ENCODE assay signal across 1 cellular context in the genomic region with DNA sequence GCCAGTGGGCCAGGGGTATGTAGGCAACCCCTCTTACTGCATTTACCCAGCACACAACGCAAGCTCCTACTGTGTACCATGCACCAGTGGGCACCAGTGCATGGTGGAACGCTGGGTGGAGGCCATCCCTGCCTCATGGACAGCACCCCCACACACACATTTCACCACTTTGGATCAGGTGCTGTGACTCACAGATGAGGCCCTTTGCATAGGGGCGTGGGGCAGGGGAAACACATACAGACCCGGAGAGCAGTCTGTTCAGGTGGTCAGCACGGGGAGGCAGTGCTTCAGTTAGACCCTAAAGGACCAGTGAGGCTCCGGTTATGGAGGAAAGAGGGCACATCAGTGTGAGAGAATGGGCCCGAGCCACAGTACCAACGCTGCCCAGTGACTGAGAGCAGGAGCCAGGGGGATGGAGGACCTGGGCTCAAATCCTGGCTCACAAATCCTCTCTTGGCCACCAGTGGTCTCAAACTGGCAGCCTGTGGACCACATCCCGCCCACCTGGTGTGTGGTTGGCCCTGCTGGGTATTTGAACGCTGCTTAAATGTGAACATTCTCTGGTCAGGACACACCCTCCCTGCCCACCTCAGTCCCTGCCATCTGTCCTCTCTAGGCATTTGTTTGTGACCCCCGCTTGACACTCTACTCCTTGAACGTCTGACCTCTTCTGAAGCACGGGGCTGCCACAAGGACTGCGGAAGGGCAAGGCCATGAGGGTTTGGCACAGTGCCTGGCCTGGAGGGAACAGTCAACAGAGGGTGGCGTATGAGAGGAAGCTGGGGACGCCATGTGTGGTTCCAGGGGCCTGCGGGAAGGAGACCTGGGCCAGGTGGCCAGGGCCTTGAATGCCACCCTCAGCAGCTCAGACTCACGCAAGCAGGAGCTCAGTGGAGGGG.
TF ChIP-seq lines count a peak whose summit lies in the region.

No MANE protein-coding gene starts in this region.

TF ChIP-seq in HepG2, 621 proteins besides CTCF, POLR2A, EP300 and RAD21 (continued from another document and continues in another):
- TF ChIP-seq SOX6 (IDR thresholded peaks at IDR 0.05), result no peak
- TF ChIP-seq SOX6 (CRISPR knock-in tag; IDR thresholded peaks at IDR 0.05), result 0 out of 2 replicates have a peak, but pooled peaks have one; percentile 16
- TF ChIP-seq RFX3 (CRISPR knock-in tag; IDR thresholded peaks at IDR 0.05), result no peak
- TF ChIP-seq HNF4A (CRISPR knock-in tag; IDR thresholded peaks at IDR 0.05), result peak; percentile 66
- TF ChIP-seq RFXAP (CRISPR knock-in tag; IDR thresholded peaks at IDR 0.05; ENCODE audit: borderline replicate concordance), result no peak
- TF ChIP-seq ZSCAN29 (CRISPR knock-in tag; conservative IDR thresholded peaks at IDR 0.05), result no peak
- TF ChIP-seq FOSL1 (CRISPR knock-in tag; IDR thresholded peaks at IDR 0.05; ENCODE audit: borderline replicate concordance), result no peak
- peak; percentile 73 for TF ChIP-seq ZNF687 (CRISPR knock-in tag; IDR thresholded peaks at IDR 0.05)
- TF ChIP-seq SKIL (CRISPR knock-in tag; IDR thresholded peaks at IDR 0.05; ENCODE audit: borderline replicate concordance), result peak; percentile 63; the same call in 1 of the 2 replicates
- no peak for TF ChIP-seq ZFP82 (CRISPR knock-in tag; IDR thresholded peaks at IDR 0.05; ENCODE audit: borderline replicate concordance)
- TF ChIP-seq ZNF816 (CRISPR knock-in tag; IDR thresholded peaks at IDR 0.05; ENCODE audit: borderline replicate concordance), result no peak
- no peak for TF ChIP-seq ZNF34 (CRISPR knock-in tag; IDR thresholded peaks at IDR 0.05; ENCODE audit: borderline replicate concordance)
- TF ChIP-seq CBX2 (IDR thresholded peaks at IDR 0.05; ENCODE audit: low read depth, low read length), result no peak
- TF ChIP-seq CBX2 (CRISPR knock-in tag; IDR thresholded peaks at IDR 0.05; ENCODE audit: low read depth), result no peak
- 0 out of 2 replicates have a peak, but pooled peaks have one; percentile 45 for TF ChIP-seq ZBTB4 (CRISPR knock-in tag; IDR thresholded peaks at IDR 0.05; ENCODE audit: borderline replicate concordance)
- no peak for TF ChIP-seq ZNF572 (CRISPR knock-in tag; IDR thresholded peaks at IDR 0.05)
- no peak for TF ChIP-seq ZFP1 (CRISPR knock-in tag; IDR thresholded peaks at IDR 0.05)
- no peak for TF ChIP-seq TEAD3 (CRISPR knock-in tag; optimal IDR thresholded peaks at IDR 0.05; ENCODE audit: borderline replicate concordance)
- no peak for TF ChIP-seq ZFP90 (CRISPR knock-in tag; IDR thresholded peaks at IDR 0.05; ENCODE audit: borderline replicate concordance)
- TF ChIP-seq SIN3B (IDR thresholded peaks at IDR 0.05; ENCODE audit: low read length), result no peak
- TF ChIP-seq XBP1 (CRISPR knock-in tag; IDR thresholded peaks at IDR 0.05), result no peak
- no peak for TF ChIP-seq SMYD3 (CRISPR knock-in tag; IDR thresholded peaks at IDR 0.05)
- no peak for TF ChIP-seq ZNF740 (CRISPR knock-in tag; IDR thresholded peaks at IDR 0.05)
- TF ChIP-seq PITX1 (CRISPR knock-in tag; IDR thresholded peaks at IDR 0.05), result no peak
- TF ChIP-seq SYNCRIP (IDR thresholded peaks at IDR 0.05; ENCODE audit: insufficient read depth, low read depth, low read length), result no peak
- TF ChIP-seq EEA1 (CRISPR knock-in tag; IDR thresholded peaks at IDR 0.05; ENCODE audit: borderline replicate concordance), result no peak
- TF ChIP-seq ZNF770 (CRISPR knock-in tag; IDR thresholded peaks at IDR 0.05), result no peak
- no peak for TF ChIP-seq ZNF563 (CRISPR knock-in tag; IDR thresholded peaks at IDR 0.05)
- TF ChIP-seq JARID2 (CRISPR knock-in tag; IDR thresholded peaks at IDR 0.05; ENCODE audit: insufficient replicate concordance), result no peak
- TF ChIP-seq ZBTB38 (CRISPR knock-in tag; IDR thresholded peaks at IDR 0.05), result peak; percentile 50; the same call in 1 of the 2 replicates
- TF ChIP-seq RFXANK (CRISPR knock-in tag; IDR thresholded peaks at IDR 0.05), result no peak
- TF ChIP-seq TCF7L2 (IDR thresholded peaks at IDR 0.05; ENCODE audit: low read depth, low read length), result no peak
- TF ChIP-seq GABPA (IDR thresholded peaks at IDR 0.05; ENCODE audit: low read depth, low read length), result no peak
- no peak for TF ChIP-seq GABPA (CRISPR knock-in tag; IDR thresholded peaks at IDR 0.05; ENCODE audit: low read depth)
- TF ChIP-seq GATAD2A (CRISPR knock-in tag; IDR thresholded peaks at IDR 0.05), result peak; percentile 55; the same call in 1 of the 2 replicates
- TF ChIP-seq NAIF1 (CRISPR knock-in tag; IDR thresholded peaks at IDR 0.05; ENCODE audit: borderline replicate concordance), result no peak
- TF ChIP-seq ELF4 (CRISPR knock-in tag; IDR thresholded peaks at IDR 0.05; ENCODE audit: borderline replicate concordance), result no peak
- TF ChIP-seq HHEX (CRISPR knock-in tag; IDR thresholded peaks at IDR 0.05), result no peak
- TF ChIP-seq ZNF704 (CRISPR knock-in tag; IDR thresholded peaks at IDR 0.05; ENCODE audit: borderline replicate concordance), result no peak
- TF ChIP-seq SNAI1 (CRISPR knock-in tag; IDR thresholded peaks at IDR 0.05; ENCODE audit: borderline replicate concordance), result no peak
- TF ChIP-seq PCBP1 (IDR thresholded peaks at IDR 0.05; ENCODE audit: borderline replicate concordance, low read depth, low read length), result no peak
- no peak for TF ChIP-seq RELA (CRISPR knock-in tag; IDR thresholded peaks at IDR 0.05)
- no peak for TF ChIP-seq ATAD3A (CRISPR knock-in tag; IDR thresholded peaks at IDR 0.05)
- peak; percentile 93 for TF ChIP-seq RXRA (CRISPR knock-in tag; IDR thresholded peaks at IDR 0.05)
- no peak for TF ChIP-seq POLR2AphosphoS2 (IDR thresholded peaks at IDR 0.05; ENCODE audit: low read depth, low read length)
- no peak for TF ChIP-seq TFDP1 (CRISPR knock-in tag; IDR thresholded peaks at IDR 0.05; ENCODE audit: borderline replicate concordance)
- TF ChIP-seq MYC (CRISPR knock-in tag; IDR thresholded peaks at IDR 0.05; ENCODE audit: borderline replicate concordance), result peak; percentile 18; the same call in 1 of the 2 replicates
- TF ChIP-seq HMG20B (CRISPR knock-in tag; conservative IDR thresholded peaks at IDR 0.05), result no peak
- TF ChIP-seq, protein P1, sequence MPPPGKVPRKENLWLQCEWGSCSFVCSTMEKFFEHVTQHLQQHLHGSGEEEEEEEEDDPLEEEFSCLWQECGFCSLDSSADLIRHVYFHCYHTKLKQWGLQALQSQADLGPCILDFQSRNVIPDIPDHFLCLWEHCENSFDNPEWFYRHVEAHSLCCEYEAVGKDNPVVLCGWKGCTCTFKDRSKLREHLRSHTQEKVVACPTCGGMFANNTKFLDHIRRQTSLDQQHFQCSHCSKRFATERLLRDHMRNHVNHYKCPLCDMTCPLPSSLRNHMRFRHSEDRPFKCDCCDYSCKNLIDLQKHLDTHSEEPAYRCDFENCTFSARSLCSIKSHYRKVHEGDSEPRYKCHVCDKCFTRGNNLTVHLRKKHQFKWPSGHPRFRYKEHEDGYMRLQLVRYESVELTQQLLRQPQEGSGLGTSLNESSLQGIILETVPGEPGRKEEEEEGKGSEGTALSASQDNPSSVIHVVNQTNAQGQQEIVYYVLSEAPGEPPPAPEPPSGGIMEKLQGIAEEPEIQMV (CRISPR knock-in tag; IDR thresholded peaks at IDR 0.05; ENCODE audit: low read depth), result no peak
- TF ChIP-seq NCOA1 (CRISPR knock-in tag; IDR thresholded peaks at IDR 0.05), result no peak
- no peak for TF ChIP-seq ZNF296 (CRISPR knock-in tag; conservative IDR thresholded peaks at IDR 0.05)
